14 cellular contexts compared by ENCODE assay signal in the genomic region with DNA sequence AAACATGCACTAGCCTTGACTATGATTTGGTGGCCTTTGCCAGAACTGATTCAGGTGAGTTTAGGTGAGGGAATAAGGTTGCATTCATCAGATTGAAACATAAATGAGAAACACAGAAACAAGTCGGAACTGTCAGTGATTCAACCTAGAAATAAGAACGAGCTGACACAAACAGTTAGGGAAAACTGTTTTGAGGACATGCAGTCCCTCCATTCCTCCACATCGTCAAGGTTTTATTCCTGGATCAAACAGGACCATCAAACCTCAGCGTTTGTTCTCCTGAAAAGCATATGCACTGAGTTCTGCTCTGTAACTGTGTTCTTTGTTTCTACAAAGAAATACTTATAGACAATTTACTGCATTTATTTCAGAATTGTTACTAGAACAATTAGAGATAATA. TPM values are rescaled to one million over a fixed set of nuclear protein-coding genes. Genes with fewer than 3 reads are reported as not detected.
DNase-seq lines count a peak whose midpoint lies in the region; ATAC-seq, FAIRE-seq and TF ChIP-seq lines count a peak whose summit lies in the region.
"Had no signal": no experiment of that assay in that cellular context is flagged by ENCODE, and none has a peak within 500 bp of the region (broad histone marks: within the 10 kb centered on the region; RNA-seq: fewer than 3 reads in every experiment).

No MANE protein-coding gene starts in this region.

- H3K27me3 ChIP-seq in AG04450 (ENCODE audit: control insufficient read depth, insufficient read depth, low read length): no peaks in the 10 kb centered on the region
- H3K27me3 ChIP-seq in GM23248 (replicated peaks; ENCODE audit: insufficient read depth): no peaks in the 10 kb centered on the region
- no peaks in the 10 kb centered on the region for H3K27me3 ChIP-seq in astrocyte (ENCODE audit: insufficient read depth, low read length)
- H3K27me3 ChIP-seq in naive thymus-derived CD4-positive, alpha-beta T cell (ENCODE audit: control insufficient read depth in 2 of 2, insufficient read depth in 2 of 2, low read length in 2 of 2): no peaks in the 10 kb centered on the region
- H3K27me3 ChIP-seq: hepatocyte had no signal

- H3K27me3 Mint-ChIP-seq in astrocyte (ENCODE audit: low read depth, unreplicated experiment): no peaks in the 10 kb centered on the region
- H3K27me3 Mint-ChIP-seq in naive thymus-derived CD4-positive, alpha-beta T cell: peaks cover 0 to 2% (median 0%) of the 10 kb centered on the region in 5 donors

- no peak for FAIRE-seq in astrocyte (lab: Jason Lieb, UNC)
- FAIRE-seq: bronchial epithelial cell had no signal

- no peak overlapping the region for H3K27ac Mint-ChIP-seq in astrocyte (ENCODE audit: unreplicated experiment)
- peak overlapping the region in 3 of 9 donors; percentile 19 to 92 (median 54) for H3K27ac Mint-ChIP-seq in naive thymus-derived CD4-positive, alpha-beta T cell

- H3K9ac ChIP-seq in GM23248 (peak overlapping the region; percentile 99), astrocyte (ENCODE audit: low read length) (no peak overlapping the region)

- no peak overlapping the region for H3K4me3 Mint-ChIP-seq in astrocyte (ENCODE audit: unreplicated experiment)
- peak overlapping the region; percentile 48 to 98 (median 93) for H3K4me3 Mint-ChIP-seq in naive thymus-derived CD4-positive, alpha-beta T cell

- H3K4me1 Mint-ChIP-seq in astrocyte (ENCODE audit: low read depth, unreplicated experiment): no peaks in the 10 kb centered on the region
- H3K4me1 Mint-ChIP-seq in naive thymus-derived CD4-positive, alpha-beta T cell: peaks cover 30 to 65% (median 52%) of the 10 kb centered on the region in 7 donors

- no peak overlapping the region for H3K27ac ChIP-seq in AG04450 (ENCODE audit: low read depth, low read length)
- H3K27ac ChIP-seq in GM23248: peak overlapping the region; percentile 30
- no peak overlapping the region for H3K27ac ChIP-seq in astrocyte (ENCODE audit: low read depth, low read length)
- H3K27ac ChIP-seq in naive thymus-derived CD4-positive, alpha-beta T cell (ENCODE audit: low read depth, low read length): no peak overlapping the region
- H3K27ac ChIP-seq: hepatocyte, WERI-Rb-1 had no signal

- CTCF ChIA-PET in AG04450 (lab: Charles Lee): interaction anchor here (1.0 to 1.3 kb wide), 2 partner anchors 120 to 510 kb away, joined by 4 to 5 read pairs; no protein-coding TSS in a partner anchor
- CTCF ChIA-PET in naive thymus-derived CD4-positive, alpha-beta T cell (lab: Charles Lee): interaction anchor here (0.7 kb wide), 1 partner anchor 547 kb away, joined by 6 read pairs; no protein-coding TSS in a partner anchor

- no peaks in the 10 kb centered on the region for H3K36me3 ChIP-seq in GM23248 (ENCODE audit: low read depth)
- no peaks in the 10 kb centered on the region for H3K36me3 ChIP-seq in astrocyte (ENCODE audit: insufficient read depth, low read length)
- no peaks in the 10 kb centered on the region for H3K36me3 ChIP-seq in naive thymus-derived CD4-positive, alpha-beta T cell (ENCODE audit: control insufficient read depth in 2 of 3, insufficient read depth in 3 of 3, low read length in 3 of 3)

- peaks cover 11% of the 10 kb centered on the region; the same call in 1 of the 2 replicates for H3F3A ChIP-seq in GM23248 (ENCODE audit: insufficient read depth)

- H2AFZ ChIP-seq in GM23248 (peak overlapping the region; percentile 94), astrocyte (ENCODE audit: low read depth, low read length) (no peak overlapping the region)
- H2AFZ ChIP-seq: hepatocyte had no signal

- ATAC-seq in naive thymus-derived CD4-positive, alpha-beta T cell: no peak
- ATAC-seq in HG03571 (IDR thresholded peaks at IDR 0.05; ENCODE audit: unreplicated experiment) (no peak), HG02870 (IDR thresholded peaks at IDR 0.05; ENCODE audit: unreplicated experiment) (no peak)

- DNase-seq in AG04450 (ENCODE audit: low read depth, low spot score) (no peak), GM23248 (peak; percentile 29), astrocyte (ENCODE audit: low read depth) (no peak), HuH-7 (ENCODE audit: low spot score) (no peak), SKM-1 (lab: John Stamatoyannopoulos, UW; ENCODE audit: unreplicated experiment) (no peak)
- DNase-seq in naive thymus-derived CD4-positive, alpha-beta T cell: no peak
- DNase-seq: EL, NCI-H510A treated with DMSO at 0.1 percent for 48 hours, nucleus accumbens, WERI-Rb-1 had no signal

- H3K36me3 Mint-ChIP-seq in astrocyte (ENCODE audit: low read depth, unreplicated experiment): no peaks in the 10 kb centered on the region
- peaks cover 3 to 32% (median 27%) of the 10 kb centered on the region in 5 donors for H3K36me3 Mint-ChIP-seq in naive thymus-derived CD4-positive, alpha-beta T cell

- peak overlapping the region; percentile 34 for H3K4me3 ChIP-seq in AG04450 (ENCODE audit: low read depth, low read length)
- peak overlapping the region; percentile 86 for H3K4me3 ChIP-seq in GM23248
- no peak overlapping the region for H3K4me3 ChIP-seq in astrocyte (ENCODE audit: insufficient read depth, low read depth, low read length)
- no peak overlapping the region for H3K4me3 ChIP-seq in naive thymus-derived CD4-positive, alpha-beta T cell (ENCODE audit: low read length)
- H3K4me3 ChIP-seq: hepatocyte had no signal

- intact Hi-C loops in naive thymus-derived CD4-positive, alpha-beta T cell (cut with micrococcal nuclease): loop anchor here in 1 of 2 donors (5.0 kb wide), 1 partner anchor 502 kb away; no protein-coding TSS in a partner anchor

- WGBS in GM23248 (ENCODE audit: low coverage in 1 of 2, low lambda C conversion rate in 2 of 2, missing lambda C conversion rate in 2 of 2), 2 experiments: 2 to 9% methylated on average over 4 of the region's 4 CpGs

- H3K4me2 ChIP-seq in GM23248 (ENCODE audit: unreplicated experiment) (peak overlapping the region; percentile 99), astrocyte (ENCODE audit: low read length) (peak overlapping the region; percentile 95)
- H3K4me2 ChIP-seq: hepatocyte had no signal

- H3K9me3 ChIP-seq in AG04450 (ENCODE audit: control insufficient read depth, insufficient read depth, low read length): no peaks in the 10 kb centered on the region
- H3K9me3 ChIP-seq in GM23248 (ENCODE audit: low read depth): no peaks in the 10 kb centered on the region
- no peaks in the 10 kb centered on the region for H3K9me3 ChIP-seq in astrocyte (ENCODE audit: insufficient read depth, low read depth, low read length)
- H3K9me3 ChIP-seq in naive thymus-derived CD4-positive, alpha-beta T cell (ENCODE audit: control insufficient read depth in 2 of 3, low read length in 3 of 3): no peaks in the 10 kb centered on the region

- TF ChIP-seq CTCF in AG04450 (IDR thresholded peaks at IDR 0.05; ENCODE audit: low read depth, low read length): no peak
- no peak for TF ChIP-seq CTCF in astrocyte (IDR thresholded peaks at IDR 0.05; ENCODE audit: insufficient read depth, low read depth, low read length)

- POLR2A ChIA-PET in AG04450 (lab: Yijun Ruan, JAX): no interaction called here
- POLR2A ChIA-PET in naive thymus-derived CD4-positive, alpha-beta T cell (lab: Charles Lee): no interaction called here

- H3K4me1 ChIP-seq in GM23248 (ENCODE audit: insufficient read depth): peaks cover 35% of the 10 kb centered on the region
- H3K4me1 ChIP-seq in astrocyte (ENCODE audit: insufficient read depth, low read length): peaks cover 6% of the 10 kb centered on the region
- H3K4me1 ChIP-seq in naive thymus-derived CD4-positive, alpha-beta T cell (ENCODE audit: control insufficient read depth in 2 of 2, insufficient read depth in 2 of 2, low read length in 2 of 2): peaks cover 9 to 23% of the 10 kb centered on the region in 2 donors

- in situ Hi-C loops in GM23248 (cut with MboI): no loop called here

- H3K9me3 Mint-ChIP-seq in astrocyte (ENCODE audit: unreplicated experiment): peaks cover 9% of the 10 kb centered on the region
- peaks cover 0 to 7% (median 0%) of the 10 kb centered on the region in 11 donors for H3K9me3 Mint-ChIP-seq in naive thymus-derived CD4-positive, alpha-beta T cell

- H3K9me2 ChIP-seq in GM23248 (ENCODE audit: insufficient read depth): no peaks in the 10 kb centered on the region

- H3K79me2 ChIP-seq in GM23248 (ENCODE audit: insufficient read depth) (peaks cover 54% of the 10 kb centered on the region), astrocyte (ENCODE audit: insufficient read depth, low read length) (peaks cover 26% of the 10 kb centered on the region)
- H3K79me2 ChIP-seq: hepatocyte had no signal

- no peaks in the 10 kb centered on the region for H4K20me1 ChIP-seq in GM23248 (ENCODE audit: insufficient read depth)
- no peaks in the 10 kb centered on the region for H4K20me1 ChIP-seq in astrocyte (ENCODE audit: insufficient read depth, low read length)

RNA-seq across cellular contexts. Expression of a gene that starts 1.7 kb away (rescaled TPM):
- polyA plus RNA-seq in AG04450 (2011; rRNA removed) (7.3 and 10.2 TPM in 2 replicates), GM23248 (2016; fragmentation: Nextera tagmentation; extraction: Ambion mirVana) (6.8 and 7.4 TPM in 2 replicates)
- polyA minus RNA-seq in AG04450 (2011; rRNA and poly(A)+ RNA removed): 5.7 and 7.9 TPM in 2 replicates
- total RNA-seq in GM23248 (2014; rRNA removed; shearing (Covaris generic)): 4.2 and 13.7 TPM in 2 replicates
- total RNA-seq in astrocyte: 0.75 and 0.89 TPM in 2 replicates
- 10 to 100 TPM in 3 of 5 experiments, 1 to 10 TPM in 2; 5.4 to 26.9 (median 11.0) TPM for total RNA-seq in naive thymus-derived CD4-positive, alpha-beta T cell
- 1 to 10 TPM; 4.3 to 6.8 TPM for polyA plus RNA-seq in naive thymus-derived CD4-positive, alpha-beta T cell
- total RNA-seq: hepatocyte had no signal
- polyA plus RNA-seq: hepatocyte had no signal

Comparison
In these comparisons a context has a peak if more than half of its experiments do, and no peak if none do; other contexts are left out.
1. H3K4me3 ChIP-seq: peak in AG04450 (single experiment) and GM23248 (single experiment); none in astrocyte (single experiment) and naive thymus-derived CD4-positive, alpha-beta T cell (single experiment).